In genomic region chr17:12924614-12925013, GRCh38 we compare ENCODE assay signal across 39 cellular contexts.
"Had no signal": no experiment of that assay in that cellular context is flagged by ENCODE, and none has a peak within 500 bp of the region (broad histone marks: within the 10 kb centered on the region; RNA-seq: fewer than 3 reads in every experiment).

No MANE protein-coding gene starts in this region.

- H3K36me3 Mint-ChIP-seq: activated naive CD4-positive, alpha-beta T cell treated with anti-CD3 and anti-CD28 coated beads, Interleukin-2, amount 10 ng/mL, durations not matched to agents 7 days and 5 days; activated naive CD4-positive, alpha-beta T cell treated with anti-CD3 and anti-CD28 coated beads, Interleukin-2, amount 50 U/mL, for 24 hours; activated naive CD4-positive, alpha-beta T cell treated with anti-CD3 and anti-CD28 coated beads, Interleukin-2, amount 50 U/mL, for 72 hours; activated naive CD8-positive, alpha-beta T cell; activated naive CD8-positive, alpha-beta T cell treated with anti-CD3 and anti-CD28 coated beads for 36 hours; activated naive CD8-positive, alpha-beta T cell treated with anti-CD3 and anti-CD28 coated beads, Interleukin-2, amount 10 ng/mL, durations not matched to agents 7 days and 5 days had no signal

- H3K27ac Mint-ChIP-seq: activated naive CD4-positive, alpha-beta T cell treated with anti-CD3 and anti-CD28 coated beads for 36 hours; activated naive CD4-positive, alpha-beta T cell treated with anti-CD3 and anti-CD28 coated beads, Interleukin-2, amount 10 ng/mL, durations not matched to agents 7 days and 5 days; activated naive CD4-positive, alpha-beta T cell treated with anti-CD3 and anti-CD28 coated beads, Interleukin-2, amount 50 U/mL, for 24 hours; activated naive CD4-positive, alpha-beta T cell treated with anti-CD3 and anti-CD28 coated beads, Interleukin-2, amount 50 U/mL, for 72 hours; activated naive CD8-positive, alpha-beta T cell; activated naive CD8-positive, alpha-beta T cell treated with anti-CD3 and anti-CD28 coated beads for 36 hours; activated naive CD8-positive, alpha-beta T cell treated with anti-CD3 and anti-CD28 coated beads, Interleukin-2, amount 10 ng/mL, durations not matched to agents 7 days and 5 days; activated naive CD8-positive, alpha-beta T cell treated with anti-CD3 and anti-CD28 coated beads, Interleukin-2, amount 50 U/mL, for 24 hours; activated T-cell treated with anti-CD3 and anti-CD28 coated beads, Interleukin-2, amount 50 U/mL, for 24 hours; activated T-cell treated with anti-CD3 and anti-CD28 coated beads, Interleukin-2, amount 50 U/mL, for 72 hours; activated T-helper 1 cell treated with anti-CD3 and anti-CD28 coated beads, Interleukin-12 subunit alpha, Interleukin-12 subunit beta, Interleukin-2, Interleukin-4 antibody, amounts not matched to agents 30 ng/mL and 10 ng/mL and 1 ng/mL, durations not matched to agents 14 hours and 24 hours and 36 hours; activated T-helper 17 cell treated with anti-CD3 and anti-CD28 coated beads, Interleukin-2, amount 50 U/mL, for 72 hours; activated T-helper 2 cell treated with anti-CD3 and anti-CD28 coated beads, Interferon-gamma antibody, Interleukin-2, Interleukin-4, amounts not matched to agents 10 μg/mL and 5 μg/mL and 100 μg/mL, durations not matched to agents 14 hours and 24 hours and 36 hours; brain had no signal

- H3K4me3 Mint-ChIP-seq: activated naive CD4-positive, alpha-beta T cell treated with anti-CD3 and anti-CD28 coated beads for 36 hours; activated naive CD4-positive, alpha-beta T cell treated with anti-CD3 and anti-CD28 coated beads, Interleukin-2, amount 10 ng/mL, durations not matched to agents 7 days and 5 days; activated naive CD4-positive, alpha-beta T cell treated with anti-CD3 and anti-CD28 coated beads, Interleukin-2, amount 50 U/mL, for 24 hours; activated naive CD8-positive, alpha-beta T cell; activated naive CD8-positive, alpha-beta T cell treated with anti-CD3 and anti-CD28 coated beads for 36 hours; activated naive CD8-positive, alpha-beta T cell treated with anti-CD3 and anti-CD28 coated beads, Interleukin-2, amount 10 ng/mL, durations not matched to agents 7 days and 5 days; activated naive CD8-positive, alpha-beta T cell treated with anti-CD3 and anti-CD28 coated beads, Interleukin-2, amount 50 U/mL, for 24 hours; activated T-cell treated with anti-CD3 and anti-CD28 coated beads, Interleukin-2, amount 50 U/mL, for 24 hours; activated T-cell treated with anti-CD3 and anti-CD28 coated beads, Interleukin-2, amount 50 U/mL, for 4 hours; activated T-cell treated with anti-CD3 and anti-CD28 coated beads, Interleukin-2, amount 50 U/mL, for 72 hours; activated T-helper 1 cell treated with anti-CD3 and anti-CD28 coated beads, Interleukin-12 subunit alpha, Interleukin-12 subunit beta, Interleukin-2, Interleukin-4 antibody, amounts not matched to agents 30 ng/mL and 10 ng/mL and 1 ng/mL, durations not matched to agents 14 hours and 24 hours and 36 hours; activated T-helper 17 cell treated with anti-CD3 and anti-CD28 coated beads, Interleukin-2, amount 50 U/mL, for 72 hours; brain; central memory CD8-positive, alpha-beta T cell had no signal

- H3K9me3 ChIP-seq: adrenal gland, ascending aorta, body of pancreas, breast epithelium had no signal

- H3K4me1 Mint-ChIP-seq: activated naive CD4-positive, alpha-beta T cell treated with anti-CD3 and anti-CD28 coated beads, Interleukin-2, amount 10 ng/mL, durations not matched to agents 7 days and 5 days; activated naive CD4-positive, alpha-beta T cell treated with anti-CD3 and anti-CD28 coated beads, Interleukin-2, amount 50 U/mL, for 24 hours; activated naive CD8-positive, alpha-beta T cell treated with anti-CD3 and anti-CD28 coated beads for 36 hours; activated naive CD8-positive, alpha-beta T cell treated with anti-CD3 and anti-CD28 coated beads, Interleukin-2, amount 10 ng/mL, durations not matched to agents 7 days and 5 days; activated naive CD8-positive, alpha-beta T cell treated with anti-CD3 and anti-CD28 coated beads, Interleukin-2, amount 50 U/mL, for 24 hours; activated T-helper 17 cell treated with anti-CD3 and anti-CD28 coated beads, Interleukin-2, amount 50 U/mL, for 72 hours; brain; central memory CD8-positive, alpha-beta T cell had no signal

- H3K36me3 ChIP-seq: adrenal gland, ascending aorta, brain microvascular endothelial cell, breast epithelium had no signal

- H3K27ac ChIP-seq: adrenal gland, ascending aorta, body of pancreas, brain microvascular endothelial cell, breast epithelium, cardiac muscle cell had no signal

- FAIRE-seq: astrocyte, bronchial epithelial cell had no signal

- ATAC-seq: activated naive CD4-positive, alpha-beta T cell treated with anti-CD3 and anti-CD28 coated beads, Interleukin-2, amount 50 U/mL, for 72 hours; activated naive CD8-positive, alpha-beta T cell treated with anti-CD3 and anti-CD28 coated beads, Interleukin-2, amount 50 U/mL, for 24 hours; activated T-cell treated with anti-CD3 and anti-CD28 coated beads, Interleukin-2, amount 50 U/mL, for 4 hours; activated T-cell treated with anti-CD3 and anti-CD28 coated beads, Interleukin-2, amount 50 U/mL, for 72 hours; activated T-helper 17 cell treated with anti-CD3 and anti-CD28 coated beads, Interleukin-2, amount 50 U/mL, for 72 hours; body of pancreas had no signal

- H3K4me1 ChIP-seq: adrenal gland, body of pancreas, breast epithelium had no signal

- H3K27me3 ChIP-seq: adrenal gland, ascending aorta, body of pancreas, brain microvascular endothelial cell, breast epithelium, cardiac muscle cell had no signal

- H3K9me3 Mint-ChIP-seq: activated naive CD4-positive, alpha-beta T cell treated with anti-CD3 and anti-CD28 coated beads, Interleukin-2, amount 50 U/mL, for 24 hours; activated naive CD4-positive, alpha-beta T cell treated with anti-CD3 and anti-CD28 coated beads, Interleukin-2, amount 50 U/mL, for 72 hours; activated naive CD8-positive, alpha-beta T cell treated with anti-CD3 and anti-CD28 coated beads for 36 hours; activated T-cell treated with anti-CD3 and anti-CD28 coated beads, Interleukin-2, amount 50 U/mL, for 4 hours; activated T-helper 1 cell treated with anti-CD3 and anti-CD28 coated beads, Interleukin-12 subunit alpha, Interleukin-12 subunit beta, Interleukin-2, Interleukin-4 antibody, amounts not matched to agents 30 ng/mL and 10 ng/mL and 1 ng/mL, durations not matched to agents 14 hours and 24 hours and 36 hours; activated T-helper 17 cell treated with anti-CD3 and anti-CD28 coated beads, Interleukin-2, amount 50 U/mL, for 72 hours; brain; central memory CD8-positive, alpha-beta T cell had no signal

- H3K4me3 ChIP-seq: adrenal gland, ascending aorta, body of pancreas, breast epithelium, cardiac muscle cell had no signal

- DNase-seq: activated effector memory CD4-positive, alpha-beta T cell treated with anti-CD3 and anti-CD28 coated beads, Interleukin-2, amount 50 U/mL, for 16 hours; activated effector memory CD4-positive, alpha-beta T cell treated with Interleukin-2 at 50 U/mL for 16 hours; activated gamma-delta T cell; activated gamma-delta T cell treated with Interleukin-2 at 50 U/mL for 16 hours; activated naive CD4-positive, alpha-beta T cell; activated naive CD4-positive, alpha-beta T cell treated with anti-CD3 and anti-CD28 coated beads for 36 hours; activated naive CD4-positive, alpha-beta T cell treated with anti-CD3 and anti-CD28 coated beads, Interleukin-2, amount 10 ng/mL, durations not matched to agents 7 days and 5 days; activated naive CD4-positive, alpha-beta T cell treated with anti-CD3 and anti-CD28 coated beads, Interleukin-2, amount 50 U/mL, for 16 hours; activated naive CD4-positive, alpha-beta T cell treated with Interleukin-2 at 50 U/mL for 16 hours; activated naive CD8-positive, alpha-beta T cell treated with anti-CD3 and anti-CD28 coated beads for 36 hours; activated naive CD8-positive, alpha-beta T cell treated with anti-CD3 and anti-CD28 coated beads, Interleukin-2, amount 10 ng/mL, durations not matched to agents 7 days and 5 days; activated naive CD8-positive, alpha-beta T cell treated with anti-CD3 and anti-CD28 coated beads, Interleukin-2, amount 50 U/mL, for 24 hours; activated T-cell treated with anti-CD3 and anti-CD28 coated beads, Interleukin-2, amount 50 U/mL, for 24 hours; activated T-cell treated with anti-CD3 and anti-CD28 coated beads, Interleukin-2, amount 50 U/mL, for 4 hours; activated T-cell treated with anti-CD3 and anti-CD28 coated beads, Interleukin-2, amount 50 U/mL, for 48 hours; activated T-cell treated with anti-CD3 and anti-CD28 coated beads, Interleukin-2, amount 50 U/mL, for 72 hours; adrenal gland; amniotic stem cell; amygdala; anterior cingulate cortex; aorta; body of pancreas; brain microvascular endothelial cell; caudate nucleus; central memory CD4-positive, alpha-beta T cell; cerebellar nuclear complex had no signal

- H3K27me3 Mint-ChIP-seq: activated naive CD4-positive, alpha-beta T cell treated with anti-CD3 and anti-CD28 coated beads, Interleukin-2, amount 10 ng/mL, durations not matched to agents 7 days and 5 days; activated naive CD8-positive, alpha-beta T cell treated with anti-CD3 and anti-CD28 coated beads, Interleukin-2, amount 10 ng/mL, durations not matched to agents 7 days and 5 days; activated naive CD8-positive, alpha-beta T cell treated with anti-CD3 and anti-CD28 coated beads, Interleukin-2, amount 50 U/mL, for 24 hours; brain had no signal
